In the genomic region with DNA sequence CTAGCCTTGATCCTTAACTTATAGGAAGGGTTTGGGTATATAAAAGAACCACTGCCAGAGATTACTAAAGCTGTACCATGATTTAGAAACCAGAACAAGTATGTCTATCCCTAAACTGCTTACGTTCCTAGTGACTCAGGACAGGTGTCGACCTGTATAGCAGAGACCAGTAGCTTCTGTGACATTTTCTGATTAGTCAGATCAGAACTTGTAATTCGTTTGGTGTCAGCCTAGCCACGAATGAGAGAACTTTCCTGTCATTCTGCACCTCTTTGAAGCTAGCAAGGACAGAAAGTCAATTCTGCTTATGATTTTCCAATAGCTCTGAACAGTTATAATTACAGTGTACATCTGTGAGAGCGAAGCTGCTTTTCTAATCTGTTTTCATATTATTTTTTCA, we compare ENCODE assay signal across 10 cellular contexts. TPM values are rescaled to one million over a fixed set of nuclear protein-coding genes. Genes with fewer than 3 reads are reported as not detected.
DNase-seq lines count a peak whose midpoint lies in the region; ATAC-seq and TF ChIP-seq lines count a peak whose summit lies in the region.
"Had no signal": no experiment of that assay in that cellular context is flagged by ENCODE, and none has a peak within 500 bp of the region (broad histone marks: within the 10 kb centered on the region; RNA-seq: fewer than 3 reads in every experiment).

No MANE protein-coding gene starts in this region.

- no peak for TF ChIP-seq POLR2A in stomach (IDR thresholded peaks at IDR 0.05)

- peak overlapping the region; percentile 45 to 52 for H3K4me3 ChIP-seq in right atrium auricular region
- H3K4me3 ChIP-seq in stomach, result no peak overlapping the region

- H3K4me1 ChIP-seq in right atrium auricular region, result peaks cover 0 to 9% of the 10 kb centered on the region in 2 donors
- H3K4me1 ChIP-seq in stomach, result peaks cover 0 to 8% (median under 1%) of the 10 kb centered on the region in 4 donors

- peaks cover 7% of the 10 kb centered on the region for H3K4me1 Mint-ChIP-seq in type B pancreatic cell (ENCODE audit: unreplicated experiment)
- H3K4me1 Mint-ChIP-seq in mesothelial cell of epicardium, result peaks cover 6% of the 10 kb centered on the region

- H3K27ac ChIP-seq in right atrium auricular region (peak overlapping the region; percentile 70 to 76), stomach (no peak overlapping the region)

- H3K27ac Mint-ChIP-seq in type B pancreatic cell, result no peak overlapping the region
- no peak overlapping the region for H3K27ac Mint-ChIP-seq in mesothelial cell of epicardium

- H3K36me3 Mint-ChIP-seq in type B pancreatic cell (no peaks in the 10 kb centered on the region), mesothelial cell of epicardium (no peaks in the 10 kb centered on the region)

- H3K27me3 Mint-ChIP-seq in type B pancreatic cell, result no peaks in the 10 kb centered on the region
- peaks cover 2% of the 10 kb centered on the region for H3K27me3 Mint-ChIP-seq in mesothelial cell of epicardium (ENCODE audit: low read depth)

- TF ChIP-seq EP300 in stomach (IDR thresholded peaks at IDR 0.05), result no peak

- H3K36me3 ChIP-seq in right atrium auricular region, result peaks cover 18% of the 10 kb centered on the region
- H3K36me3 ChIP-seq in stomach, result no peaks in the 10 kb centered on the region

- intact Hi-C loops in stomach (cut with DNase I; ENCODE audit: low total_unique reads), result no loop called here

- no peaks in the 10 kb centered on the region for H3K27me3 ChIP-seq in right atrium auricular region
- no peaks in the 10 kb centered on the region for H3K27me3 ChIP-seq in stomach

- DNase-seq in GM20000 (ENCODE audit: low spot score), result peak; percentile 59
- no peak for DNase-seq in right atrium auricular region (ENCODE audit: low spot score)
- DNase-seq in type B pancreatic cell (ENCODE audit: extremely low spot score, unreplicated experiment), result no peak
- DNase-seq in stomach, result no peak
- no peak for DNase-seq in G401 (ENCODE audit: low spot score)
- DNase-seq in mesothelial cell of epicardium (ENCODE audit: low spot score in 2 of 2, unreplicated experiment in 2 of 2), result no peak
- DNase-seq: effector memory CD4-positive, alpha-beta T cell; midbrain had no signal

- no peak for TF ChIP-seq CTCF in GM20000 (IDR thresholded peaks at IDR 0.05; ENCODE audit: extremely low read depth, missing control alignments)
- TF ChIP-seq CTCF in right atrium auricular region (IDR thresholded peaks at IDR 0.05), result no peak
- no peak for TF ChIP-seq CTCF in type B pancreatic cell (conservative IDR thresholded peaks at IDR 0.05)
- no peak for TF ChIP-seq CTCF in stomach (IDR thresholded peaks at IDR 0.05)
- no peak for TF ChIP-seq CTCF in mesothelial cell of epicardium (IDR thresholded peaks at IDR 0.05; ENCODE audit: unreplicated experiment)

- WGBS in stomach, 5 donors, result 81 to 92% (median 88%) methylated on average over 5 of the region's 5 CpGs

- ATAC-seq in GM18511 (IDR thresholded peaks at IDR 0.05; ENCODE audit: unreplicated experiment) (peak; percentile 93), HG03175 (IDR thresholded peaks at IDR 0.05; ENCODE audit: unreplicated experiment) (peak; percentile 86)

- in situ Hi-C loops in G401 (cut with HindIII; ENCODE audit: low sequenced_read_pairs), result no loop called here

- no peak overlapping the region for H3K4me3 Mint-ChIP-seq in type B pancreatic cell
- no peak overlapping the region for H3K4me3 Mint-ChIP-seq in mesothelial cell of epicardium

- H3K9me3 ChIP-seq in right atrium auricular region (no peaks in the 10 kb centered on the region), stomach (no peaks in the 10 kb centered on the region)

- peaks cover 7% of the 10 kb centered on the region for H3K9me3 Mint-ChIP-seq in type B pancreatic cell
- H3K9me3 Mint-ChIP-seq in mesothelial cell of epicardium, result peaks cover 20% of the 10 kb centered on the region

RNA-seq across cellular contexts. Expression of a gene that starts 39.5 kb away (rescaled TPM):
- total RNA-seq in right atrium auricular region (not detected), type B pancreatic cell (ENCODE audit: low replicate concordance) (not detected in 2 replicates), stomach (not detected), mesothelial cell of epicardium (not detected in 3 replicates)
- not detected for polyA plus RNA-seq in stomach
- total RNA-seq in G401 (2014; rRNA removed; shearing (Covaris generic)), result not detected in 2 replicates

Comparison
In these comparisons a context has a peak if more than half of its experiments do, and no peak if none do; other contexts are left out.
1. H3K27ac ChIP-seq: peak in right atrium auricular region (2 of 2); none in stomach (0 of 5).
2. H3K4me3 ChIP-seq: peak in right atrium auricular region (2 of 2); none in stomach (0 of 4).